In the genomic region with DNA sequence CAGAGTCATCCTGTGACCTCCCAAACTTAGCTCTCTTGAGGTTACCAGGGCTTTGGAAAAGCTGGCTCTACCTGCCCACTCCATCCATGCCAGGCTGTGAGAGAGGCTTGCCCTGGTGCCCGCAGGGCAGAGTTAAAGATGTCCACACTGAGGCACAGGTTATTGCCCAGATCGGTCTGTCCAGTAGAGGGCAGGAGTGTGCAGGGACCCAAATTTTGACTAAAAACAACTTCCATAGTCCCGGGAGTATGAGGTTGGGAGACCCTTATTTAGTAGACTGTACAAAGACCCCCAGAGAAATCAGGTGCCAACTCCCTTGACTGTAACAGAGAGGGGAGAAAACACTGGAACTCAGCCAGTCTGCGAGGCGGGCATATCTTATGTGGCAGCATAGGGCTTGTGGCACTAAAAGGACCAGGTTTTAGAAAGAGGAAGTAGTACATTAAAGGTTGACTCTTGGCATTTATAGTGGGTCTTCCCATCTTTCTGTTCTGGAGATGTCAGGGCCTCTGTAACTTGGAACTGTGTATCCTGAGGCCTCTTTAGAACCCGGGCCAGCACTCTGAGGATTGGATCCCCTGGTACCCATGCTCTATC, we compare ENCODE assay signal across 9 cellular contexts. TPM values are rescaled to one million over a fixed set of nuclear protein-coding genes. Genes with fewer than 3 reads are reported as not detected.
A peak's percentile ranks its signal among the peaks of the same experiment; 100 is the strongest.
DNase-seq lines count a peak whose midpoint lies in the region; ATAC-seq and TF ChIP-seq lines count a peak whose summit lies in the region.
"Had no signal": no experiment of that assay in that cellular context is flagged by ENCODE, and none has a peak within 500 bp of the region (broad histone marks: within the 10 kb centered on the region; RNA-seq: fewer than 3 reads in every experiment).

No MANE protein-coding gene starts in this region.

- H3K9me3 ChIP-seq in naive thymus-derived CD4-positive, alpha-beta T cell (ENCODE audit: control insufficient read depth in 2 of 3, low read length in 3 of 3): no peaks in the 10 kb centered on the region

- H3K27ac ChIP-seq in dorsolateral prefrontal cortex: no peak overlapping the region
- no peak overlapping the region for H3K27ac ChIP-seq in naive thymus-derived CD4-positive, alpha-beta T cell (ENCODE audit: low read depth, low read length)

- no peaks in the 10 kb centered on the region for H3K4me1 ChIP-seq in naive thymus-derived CD4-positive, alpha-beta T cell (ENCODE audit: control insufficient read depth in 2 of 2, insufficient read depth in 2 of 2, low read length in 2 of 2)

- POLR2A ChIA-PET in naive thymus-derived CD4-positive, alpha-beta T cell (lab: Charles Lee): no interaction called here

- H3K27me3 ChIP-seq in dorsolateral prefrontal cortex: peaks cover 0 to 11% (median 0%) of the 10 kb centered on the region in 45 donors
- H3K27me3 ChIP-seq in naive thymus-derived CD4-positive, alpha-beta T cell (ENCODE audit: control insufficient read depth in 2 of 2, insufficient read depth in 2 of 2, low read length in 2 of 2): no peaks in the 10 kb centered on the region

- H3K36me3 Mint-ChIP-seq in naive thymus-derived CD4-positive, alpha-beta T cell: no peaks in the 10 kb centered on the region

- intact Hi-C loops in dorsolateral prefrontal cortex (cut with DNase I) (no loop called here), posterior cingulate gyrus (cut with DNase I) (no loop called here)
- intact Hi-C loops in naive thymus-derived CD4-positive, alpha-beta T cell (cut with micrococcal nuclease): loop anchor here (1.0 to 5.0 kb wide), 5 partner anchors 51 to 621 kb away; no protein-coding TSS in a partner anchor

- no peaks in the 10 kb centered on the region for H3K36me3 ChIP-seq in naive thymus-derived CD4-positive, alpha-beta T cell (ENCODE audit: control insufficient read depth in 2 of 3, insufficient read depth in 3 of 3, low read length in 3 of 3)

- CTCF ChIA-PET in naive thymus-derived CD4-positive, alpha-beta T cell (lab: Charles Lee): no interaction called here

- TF ChIP-seq CTCF in AG09319 (IDR thresholded peaks at IDR 0.05; ENCODE audit: low read depth, low read length) (peak; percentile 56), HFF-Myc (IDR thresholded peaks at IDR 0.05; ENCODE audit: low read depth, low read length, missing control alignments) (peak; percentile 67), WI38 (IDR thresholded peaks at IDR 0.05; ENCODE audit: low read depth, low read length) (peak; percentile 57), dorsolateral prefrontal cortex (IDR thresholded peaks at IDR 0.05 in 54 of 56, conservative IDR thresholded peaks at IDR 0.05 in 2 of 56; ENCODE audit: low read depth in 1 of 56, partially characterized antibody in 56 of 56) (peak in 50 of 56 donors; percentile 14 to 66 (median 34))

- peaks cover 0 to 20% (median 5%) of the 10 kb centered on the region in 7 donors for H3K4me1 Mint-ChIP-seq in naive thymus-derived CD4-positive, alpha-beta T cell

- H3K9me3 Mint-ChIP-seq in naive thymus-derived CD4-positive, alpha-beta T cell: no peaks in the 10 kb centered on the region

- peak; percentile 81 for ATAC-seq in naive thymus-derived CD4-positive, alpha-beta T cell
- no peak for ATAC-seq in GM21367 (IDR thresholded peaks at IDR 0.05; ENCODE audit: unreplicated experiment)
- no peak for ATAC-seq in GM21717 (IDR thresholded peaks at IDR 0.05; ENCODE audit: unreplicated experiment)

- peak overlapping the region in 6 of 10 donors; percentile 5 to 67 (median 40) for H3K4me3 Mint-ChIP-seq in naive thymus-derived CD4-positive, alpha-beta T cell

- H3K4me3 ChIP-seq in HFF-Myc (replicated peaks; ENCODE audit: low read depth, low read length) (no peak overlapping the region), WI38 (ENCODE audit: low read depth, low read length) (no peak overlapping the region), dorsolateral prefrontal cortex (no peak overlapping the region)
- H3K4me3 ChIP-seq in naive thymus-derived CD4-positive, alpha-beta T cell (ENCODE audit: low read length): no peak overlapping the region

- DNase-seq in AG09319 (ENCODE audit: extremely low read depth, low read depth) (no peak), HFF-Myc (ENCODE audit: extremely low read depth, low read depth) (no peak), dorsolateral prefrontal cortex (no peak), posterior cingulate gyrus (no peak)
- DNase-seq in naive thymus-derived CD4-positive, alpha-beta T cell: peak in 7 of 9 donors; percentile 8 to 57 (median 14)

- H3K27me3 Mint-ChIP-seq in naive thymus-derived CD4-positive, alpha-beta T cell: peaks cover 14 to 37% (median 23%) of the 10 kb centered on the region in 5 donors

- no peak overlapping the region for H3K27ac Mint-ChIP-seq in naive thymus-derived CD4-positive, alpha-beta T cell

RNA-seq across cellular contexts. Expression of a gene that starts 43.3 kb away (rescaled TPM):
- under 1 TPM in 4 of 120 experiments, not detected in 116; 0.13 to 0.18 (median 0.14) TPM for total RNA-seq in dorsolateral prefrontal cortex
- total RNA-seq in naive thymus-derived CD4-positive, alpha-beta T cell: 1 to 10 TPM in 1 of 5 experiments, not detected in 4; 1.4 TPM
- not detected for polyA plus RNA-seq in naive thymus-derived CD4-positive, alpha-beta T cell
- total RNA-seq: aorta had no signal

RNA-seq across cellular contexts. Expression of a gene that starts 58.3 kb away (rescaled TPM):
- total RNA-seq in dorsolateral prefrontal cortex: 10 to 100 TPM; 12.7 to 29.4 (median 20.7) TPM
- total RNA-seq in naive thymus-derived CD4-positive, alpha-beta T cell: 10 to 100 TPM; 20.8 to 34.0 (median 29.3) TPM
- 10 to 100 TPM; 11.9 to 17.7 TPM for polyA plus RNA-seq in naive thymus-derived CD4-positive, alpha-beta T cell

Comparison
In these comparisons a context has a peak if more than half of its experiments do, and no peak if none do; other contexts are left out.
1. DNase-seq: peak in naive thymus-derived CD4-positive, alpha-beta T cell (7 of 9); none in AG09319 (single experiment), HFF-Myc (single experiment), dorsolateral prefrontal cortex (0 of 10) and posterior cingulate gyrus (0 of 10).
2. intact Hi-C loops: an anchor here in naive thymus-derived CD4-positive, alpha-beta T cell (1.0 to 5.0 kb wide); none called in dorsolateral prefrontal cortex and posterior cingulate gyrus.
3. Peak in every context shown above with its lines, with median percentiles within 50 percentile points of each other: CTCF ChIP-seq.